25 cellular contexts compared by ENCODE assay signal in genomic region chr1:39483276-39483675, GRCh38. TPM values are rescaled to one million over a fixed set of nuclear protein-coding genes. Genes with fewer than 3 reads are reported as not detected.
DNase-seq lines count a peak whose midpoint lies in the region; ATAC-seq and TF ChIP-seq lines count a peak whose summit lies in the region.
"Had no signal": no experiment of that assay in that cellular context is flagged by ENCODE, and none has a peak within 500 bp of the region (broad histone marks: within the 10 kb centered on the region; RNA-seq: fewer than 3 reads in every experiment).

No MANE protein-coding gene starts in this region.

- no peak for TF ChIP-seq CTCF in HFFc6 (IDR thresholded peaks at IDR 0.05)

- no peak for ATAC-seq in activated naive CD4-positive, alpha-beta T cell treated with anti-CD3 and anti-CD28 coated beads, Interleukin-2, amount 50 U/mL, for 72 hours
- no peak for ATAC-seq in stimulated activated effector memory CD8-positive, alpha-beta T cell treated with anti-CD3 and anti-CD28 coated beads, Interleukin-12 subunit alpha, Interleukin-12 subunit beta, amount 100 ng/mL, for 72 hours
- no peak for ATAC-seq in HG02763 (IDR thresholded peaks at IDR 0.05; ENCODE audit: unreplicated experiment)
- ATAC-seq: lower lobe of right lung had no signal

- in situ Hi-C loops in KBM-7 (cut with MboI; ENCODE audit: low pct_unique_long_range_greater_than_20kb, low sequenced_read_pairs) = no loop called here

- peaks cover 10% of the 10 kb centered on the region; the same call in 1 of the 2 replicates for H3K4me1 Mint-ChIP-seq in HFFc6 (ENCODE audit: low read depth)
- H3K4me1 Mint-ChIP-seq in stimulated activated effector memory CD8-positive, alpha-beta T cell treated with anti-CD3 and anti-CD28 coated beads, Interleukin-12 subunit alpha, Interleukin-12 subunit beta, amount 100 ng/mL, for 72 hours = no peaks in the 10 kb centered on the region
- H3K4me1 Mint-ChIP-seq: central memory CD8-positive, alpha-beta T cell had no signal

- H3K27ac ChIP-seq in cingulate gyrus (ENCODE audit: low read depth, low read length) = peak overlapping the region; percentile 34
- H3K27ac ChIP-seq: ascending aorta; BLaER1 treated with 17β-estradiol and CSF1 and Interleukin-3, amounts not matched to agents 10 nM and 100 nM; lower lobe of right lung; SK-N-MC; uterus; WERI-Rb-1 had no signal

- no peaks in the 10 kb centered on the region for H3K9me3 Mint-ChIP-seq in activated naive CD4-positive, alpha-beta T cell treated with anti-CD3 and anti-CD28 coated beads, Interleukin-2, amount 50 U/mL, for 72 hours
- H3K9me3 Mint-ChIP-seq in HFFc6 = no peaks in the 10 kb centered on the region
- H3K9me3 Mint-ChIP-seq in stimulated activated effector memory CD8-positive, alpha-beta T cell treated with anti-CD3 and anti-CD28 coated beads, Interleukin-12 subunit alpha, Interleukin-12 subunit beta, amount 100 ng/mL, for 72 hours = no peaks in the 10 kb centered on the region
- H3K9me3 Mint-ChIP-seq: central memory CD8-positive, alpha-beta T cell had no signal

- peaks cover 23% of the 10 kb centered on the region for H3K27me3 Mint-ChIP-seq in HFFc6 (ENCODE audit: insufficient read depth)
- H3K27me3 Mint-ChIP-seq: central memory CD8-positive, alpha-beta T cell had no signal

- peak overlapping the region; percentile 17 to 86 for H3K27ac Mint-ChIP-seq in activated naive CD4-positive, alpha-beta T cell treated with anti-CD3 and anti-CD28 coated beads, Interleukin-2, amount 50 U/mL, for 72 hours
- peak overlapping the region; percentile 22; the same call in 1 of the 2 replicates for H3K27ac Mint-ChIP-seq in HFFc6
- H3K27ac Mint-ChIP-seq in stimulated activated effector memory CD8-positive, alpha-beta T cell treated with anti-CD3 and anti-CD28 coated beads, Interleukin-12 subunit alpha, Interleukin-12 subunit beta, amount 100 ng/mL, for 72 hours = peak overlapping the region; percentile 58

- peaks cover 0 to 5% of the 10 kb centered on the region in 2 donors for H3K36me3 Mint-ChIP-seq in activated naive CD4-positive, alpha-beta T cell treated with anti-CD3 and anti-CD28 coated beads, Interleukin-2, amount 50 U/mL, for 72 hours
- peaks cover 31% of the 10 kb centered on the region for H3K36me3 Mint-ChIP-seq in HFFc6 (ENCODE audit: low read depth)
- H3K36me3 Mint-ChIP-seq in stimulated activated effector memory CD8-positive, alpha-beta T cell treated with anti-CD3 and anti-CD28 coated beads, Interleukin-12 subunit alpha, Interleukin-12 subunit beta, amount 100 ng/mL, for 72 hours = peaks cover 100% of the 10 kb centered on the region

- no peak for DNase-seq in activated naive CD4-positive, alpha-beta T cell treated with anti-CD3 and anti-CD28 coated beads, Interleukin-2, amount 50 U/mL, for 72 hours (ENCODE audit: low spot score in 2 of 2)
- DNase-seq in activated naive CD4-positive, alpha-beta T cell (lab: John Stamatoyannopoulos, UW) = no peak
- DNase-seq in HFFc6 (no peak), NCI-H510A treated with DMSO at 0.1 percent for 48 hours (lab: John Stamatoyannopoulos, UW) (no peak), KBM-7 (no peak)
- DNase-seq in stimulated activated effector memory CD8-positive, alpha-beta T cell treated with anti-CD3 and anti-CD28 coated beads, Interleukin-12 subunit alpha, Interleukin-12 subunit beta, amount 100 ng/mL, for 72 hours (ENCODE audit: low spot score in 2 of 2) = no peak
- DNase-seq: activated CD4-positive, alpha-beta T cell treated with anti-CD3 and anti-CD28 coated beads, Interleukin-2, amount 50 U/mL, for 1 hour; H7; lower lobe of right lung; NCI-H1105 treated with DMSO at 0.1 percent for 48 hours; NCI-H2029 treated with DMSO at 0.1 percent for 48 hours; NCI-H226; NCI-H748 treated with DMSO at 0.1 percent for 48 hours; occipital lobe; RPMI8226; small intestine; stimulated activated CD4-positive, alpha-beta T cell treated with anti-CD3 and anti-CD28 coated beads, Interleukin-1b, Interleukin-23, amount 100 ng/mL, for 48 hours; uterus; WERI-Rb-1 had no signal

- H3K4me3 Mint-ChIP-seq in HFFc6 = no peak overlapping the region; the same call in 1 of the 2 replicates
- no peak overlapping the region for H3K4me3 Mint-ChIP-seq in stimulated activated effector memory CD8-positive, alpha-beta T cell treated with anti-CD3 and anti-CD28 coated beads, Interleukin-12 subunit alpha, Interleukin-12 subunit beta, amount 100 ng/mL, for 72 hours
- H3K4me3 Mint-ChIP-seq: central memory CD8-positive, alpha-beta T cell had no signal

RNA-seq across cellular contexts. Expression of gene BMP8A, which starts 8.2 kb away (rescaled TPM):
- total RNA-seq in activated naive CD4-positive, alpha-beta T cell treated with anti-CD3 and anti-CD28 coated beads, Interleukin-2, amount 50 U/mL, for 72 hours = under 1 TPM in 1 of 2 donors, not detected in 1; 0.14 TPM
- not detected for total RNA-seq in HFFc6 (2021; fragmentation: NEBNext Ultra II Directional; extraction: Animal tissue kit (Norgen Biotek cat#: 25700))
- total RNA-seq: ascending aorta, lower lobe of right lung had no signal
